In genomic region chr1:117672756-117673155, GRCh38 we compare ENCODE assay signal across 18 cellular contexts.
DNase-seq lines count a peak whose midpoint lies in the region; ATAC-seq, FAIRE-seq and TF ChIP-seq lines count a peak whose summit lies in the region.
"Had no signal": no experiment of that assay in that cellular context is flagged by ENCODE, and none has a peak within 500 bp of the region (broad histone marks: within the 10 kb centered on the region; RNA-seq: fewer than 3 reads in every experiment).

No MANE protein-coding gene starts in this region.

- H3K36me3 ChIP-seq in colonic mucosa: no peaks in the 10 kb centered on the region
- H3K36me3 ChIP-seq: BE2C had no signal

- H3K27me3 ChIP-seq in colonic mucosa: no peaks in the 10 kb centered on the region
- H3K27me3 ChIP-seq: BE2C had no signal

- peaks cover 12% of the 10 kb centered on the region for H3K4me1 ChIP-seq in colonic mucosa
- H3K4me1 ChIP-seq: BE2C had no signal

- intact Hi-C loops in colonic mucosa (cut with DNase I): loop anchor here (5.0 kb wide), 1 partner anchor 135 kb away; no protein-coding TSS in a partner anchor
- intact Hi-C loops in left ventricle myocardium superior (cut with micrococcal nuclease): no loop called here
- intact Hi-C loops in posterior vena cava (cut with DNase I): no loop called here

- H3K9ac ChIP-seq in colonic mucosa (ENCODE audit: low read depth in 2 of 2, low read length in 2 of 2): no peak overlapping the region

- peak; percentile 52 for DNase-seq in activated CD8-positive, alpha-beta memory T cell treated with anti-CD3 and anti-CD28 coated beads for 24 hours
- DNase-seq in activated CD8-positive, alpha-beta memory T cell treated with anti-CD3 and anti-CD28 coated beads, Interleukin-2, amount 50 U/mL, for 48 hours: no peak
- DNase-seq in colonic mucosa (peak; percentile 19), left ventricle myocardium superior (peak; percentile 74), posterior vena cava (ENCODE audit: low spot score) (peak; percentile 62), HTR-8/SVneo (ENCODE audit: insufficient read length, low spot score) (no peak)
- DNase-seq: Calu3; CD4-positive, alpha-beta memory T cell; KG1; NCI-H1048; NCI-H1436 treated with DMSO at 0.1 percent for 48 hours; NCI-H2029 treated with DMSO at 0.1 percent for 48 hours; NCI-H748 treated with DMSO at 0.1 percent for 48 hours had no signal

- H3K9me3 ChIP-seq in colonic mucosa: no peaks in the 10 kb centered on the region
- H3K9me3 ChIP-seq: BE2C had no signal

- TF ChIP-seq CTCF in colonic mucosa (IDR thresholded peaks at IDR 0.05): no peak

- H3K27ac ChIP-seq in colonic mucosa: no peak overlapping the region
- H3K27ac ChIP-seq: 22Rv1, PC-9 had no signal

- no peak for FAIRE-seq in HTR-8/SVneo (lab: Jason Lieb, UNC)

- H3K4me3 ChIP-seq in colonic mucosa: no peak overlapping the region
- H3K4me3 ChIP-seq: PC-9 had no signal

- peak; percentile 66 for ATAC-seq in left ventricle myocardium superior
- ATAC-seq in GM18517 (IDR thresholded peaks at IDR 0.05; ENCODE audit: unreplicated experiment): no peak
- no peak for ATAC-seq in esophagus mucosa

Comparison
In these comparisons a context has a peak if more than half of its experiments do, and no peak if none do; other contexts are left out.
1. DNase-seq: peak in activated CD8-positive, alpha-beta memory T cell treated with anti-CD3 and anti-CD28 coated beads for 24 hours (single experiment), colonic mucosa (single experiment), left ventricle myocardium superior (single experiment) and posterior vena cava (single experiment); none in activated CD8-positive, alpha-beta memory T cell treated with anti-CD3 and anti-CD28 coated beads, Interleukin-2, amount 50 U/mL, for 48 hours (single experiment) and HTR-8/SVneo (single experiment).